Comparison of ENCODE assay signal across 22 cellular contexts in the genomic region with DNA sequence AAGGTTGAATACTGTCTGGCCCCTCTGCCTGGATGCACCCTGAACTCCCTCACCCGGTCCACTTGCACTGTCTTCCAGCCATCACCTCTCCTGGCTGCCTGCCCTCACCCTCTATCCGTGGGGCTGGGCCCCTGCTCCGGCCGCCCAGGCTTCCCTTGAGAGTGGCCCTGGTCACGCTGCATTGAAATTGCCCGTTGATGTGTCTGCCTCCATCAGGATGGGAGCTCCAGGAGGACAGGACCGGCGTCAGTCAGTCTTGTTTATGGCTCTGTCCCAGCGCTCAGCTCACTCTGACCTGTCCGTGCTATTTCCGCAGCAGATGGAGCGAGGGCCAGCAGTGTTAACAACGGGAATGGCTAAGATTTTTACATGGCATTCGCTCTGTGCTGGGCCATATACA. TPM values are rescaled to one million over a fixed set of nuclear protein-coding genes. Genes with fewer than 3 reads are reported as not detected.
DNase-seq lines count a peak whose midpoint lies in the region; ATAC-seq and TF ChIP-seq lines count a peak whose summit lies in the region.
"Had no signal": no experiment of that assay in that cellular context is flagged by ENCODE, and none has a peak within 500 bp of the region (broad histone marks: within the 10 kb centered on the region; RNA-seq: fewer than 3 reads in every experiment).

No MANE protein-coding gene starts in this region.

- no peaks in the 10 kb centered on the region for H3K36me3 Mint-ChIP-seq in natural killer cell treated with Interleukin-12 subunit alpha and Interleukin-12 subunit beta and Interleukin-15 and Interleukin-18, amount 100 ng/mL, for 72 hours
- H3K36me3 Mint-ChIP-seq in type B pancreatic cell = no peaks in the 10 kb centered on the region
- no peaks in the 10 kb centered on the region for H3K36me3 Mint-ChIP-seq in activated T-helper 17 cell treated with anti-CD3 and anti-CD28 coated beads, Interleukin-2, amount 50 U/mL, for 72 hours (ENCODE audit: low read depth)
- H3K36me3 Mint-ChIP-seq: stimulated activated memory B cell treated with anti-CD40 and anti-IgM and Interleukin-4, amounts not matched to agents 10 μg/mL and 1 μg/mL and 100 μg/mL, for 72 hours had no signal

- H3K27ac ChIP-seq in right cardiac atrium (ENCODE audit: low read length) (no peak overlapping the region), left ventricle myocardium inferior (replicated peaks) (no peak overlapping the region)
- H3K27ac ChIP-seq: brain microvascular endothelial cell, Peyer's patch, transverse colon had no signal

- H3K36me3 ChIP-seq in left ventricle myocardium inferior = no peaks in the 10 kb centered on the region
- H3K36me3 ChIP-seq: brain microvascular endothelial cell, Peyer's patch, transverse colon had no signal

- H3K9me3 Mint-ChIP-seq in natural killer cell treated with Interleukin-12 subunit alpha and Interleukin-12 subunit beta and Interleukin-15 and Interleukin-18, amount 100 ng/mL, for 72 hours = no peaks in the 10 kb centered on the region
- H3K9me3 Mint-ChIP-seq in type B pancreatic cell = peaks cover 4% of the 10 kb centered on the region
- H3K9me3 Mint-ChIP-seq in activated T-helper 17 cell treated with anti-CD3 and anti-CD28 coated beads, Interleukin-2, amount 50 U/mL, for 72 hours = no peaks in the 10 kb centered on the region

- WGBS in right cardiac atrium = 40% methylated on average over 14 of the region's 14 CpGs

- H3K4me3 Mint-ChIP-seq in natural killer cell treated with Interleukin-12 subunit alpha and Interleukin-12 subunit beta and Interleukin-15 and Interleukin-18, amount 100 ng/mL, for 72 hours = peak overlapping the region; percentile 1
- no peak overlapping the region for H3K4me3 Mint-ChIP-seq in type B pancreatic cell
- H3K4me3 Mint-ChIP-seq in activated T-helper 17 cell treated with anti-CD3 and anti-CD28 coated beads, Interleukin-2, amount 50 U/mL, for 72 hours = no peak overlapping the region
- H3K4me3 Mint-ChIP-seq: activated CD8-positive, alpha-beta T cell treated with anti-CD3 and anti-CD28 coated beads, Interleukin-2, amount 10 ng/mL, durations not matched to agents 7 days and 5 days; B cell; stimulated activated memory B cell treated with anti-CD40 and anti-IgM and Interleukin-4, amounts not matched to agents 10 μg/mL and 1 μg/mL and 100 μg/mL, for 72 hours had no signal

- peak in 2 of 3 donors; percentile 36 to 42 for DNase-seq in right cardiac atrium
- no peak for DNase-seq in left ventricle myocardium inferior
- peak; percentile 57 for DNase-seq in cerebellum (ENCODE audit: low spot score)
- DNase-seq in natural killer cell treated with Interleukin-12 subunit alpha and Interleukin-12 subunit beta and Interleukin-15 and Interleukin-18, amount 100 ng/mL, for 72 hours (ENCODE audit: low spot score) = no peak
- no peak for DNase-seq in type B pancreatic cell (ENCODE audit: extremely low spot score, unreplicated experiment)
- no peak for DNase-seq in AML-193 (lab: John Stamatoyannopoulos, UW)
- DNase-seq in NCI-H1092 treated with DMSO at 0.1 percent for 48 hours (lab: John Stamatoyannopoulos, UW) = no peak
- DNase-seq: activated CD8-positive, alpha-beta T cell treated with anti-CD3 and anti-CD28 coated beads, Interleukin-2, amount 10 ng/mL, durations not matched to agents 7 days and 5 days; activated naive CD4-positive, alpha-beta T cell treated with anti-CD3 and anti-CD28 coated beads, Interleukin-2, amount 50 U/mL, for 16 hours; brain microvascular endothelial cell; CD8-positive, alpha-beta memory T cell; NCI-H146; NCI-H345; NCI-H748 treated with DMSO at 0.1 percent for 48 hours; Peyer's patch; SHP77 treated with DMSO at 0.1 percent for 48 hours; stimulated activated CD4-positive, alpha-beta T cell treated with anti-CD3 and anti-CD28 coated beads, Interleukin-15, amount 100 ng/mL, for 24 hours; transverse colon had no signal

- no peak overlapping the region for H3K4me3 ChIP-seq in right cardiac atrium (ENCODE audit: low read length)
- no peak overlapping the region for H3K4me3 ChIP-seq in left ventricle myocardium inferior
- H3K4me3 ChIP-seq: Peyer's patch, transverse colon had no signal

- peaks cover 14 to 17% of the 10 kb centered on the region in 2 donors for H3K4me1 Mint-ChIP-seq in natural killer cell treated with Interleukin-12 subunit alpha and Interleukin-12 subunit beta and Interleukin-15 and Interleukin-18, amount 100 ng/mL, for 72 hours (ENCODE audit: low read depth in 2 of 2)
- H3K4me1 Mint-ChIP-seq in type B pancreatic cell (ENCODE audit: unreplicated experiment) = peaks cover 50% of the 10 kb centered on the region
- no peaks in the 10 kb centered on the region for H3K4me1 Mint-ChIP-seq in activated T-helper 17 cell treated with anti-CD3 and anti-CD28 coated beads, Interleukin-2, amount 50 U/mL, for 72 hours
- H3K4me1 Mint-ChIP-seq: B cell; stimulated activated memory B cell treated with anti-CD40 and anti-IgM and Interleukin-4, amounts not matched to agents 10 μg/mL and 1 μg/mL and 100 μg/mL, for 72 hours had no signal

- H3K9me3 ChIP-seq in right cardiac atrium (ENCODE audit: control insufficient read depth, low read length) = no peaks in the 10 kb centered on the region
- H3K9me3 ChIP-seq in left ventricle myocardium inferior (replicated peaks) = peaks cover 7% of the 10 kb centered on the region
- H3K9me3 ChIP-seq: Peyer's patch, transverse colon had no signal

- intact Hi-C loops in right cardiac atrium (cut with DNase I) (no loop called here), left ventricle myocardium inferior (cut with micrococcal nuclease) (no loop called here)

- TF ChIP-seq CTCF in left ventricle myocardium inferior (IDR thresholded peaks at IDR 0.05; ENCODE audit: borderline replicate concordance) (no peak), type B pancreatic cell (conservative IDR thresholded peaks at IDR 0.05) (no peak)

- no peak overlapping the region for H3K27ac Mint-ChIP-seq in natural killer cell treated with Interleukin-12 subunit alpha and Interleukin-12 subunit beta and Interleukin-15 and Interleukin-18, amount 100 ng/mL, for 72 hours
- H3K27ac Mint-ChIP-seq in type B pancreatic cell = peak overlapping the region; percentile 12
- H3K27ac Mint-ChIP-seq in activated T-helper 17 cell treated with anti-CD3 and anti-CD28 coated beads, Interleukin-2, amount 50 U/mL, for 72 hours = no peak overlapping the region
- H3K27ac Mint-ChIP-seq: activated CD8-positive, alpha-beta T cell treated with anti-CD3 and anti-CD28 coated beads, Interleukin-2, amount 10 ng/mL, durations not matched to agents 7 days and 5 days; B cell; stimulated activated memory B cell treated with anti-CD40 and anti-IgM and Interleukin-4, amounts not matched to agents 10 μg/mL and 1 μg/mL and 100 μg/mL, for 72 hours had no signal

- no peak for ATAC-seq in right cardiac atrium
- no peak for ATAC-seq in natural killer cell treated with Interleukin-12 subunit alpha and Interleukin-12 subunit beta and Interleukin-15 and Interleukin-18, amount 100 ng/mL, for 72 hours
- no peak for ATAC-seq in activated T-helper 17 cell treated with anti-CD3 and anti-CD28 coated beads, Interleukin-2, amount 50 U/mL, for 72 hours (replicated peaks)
- ATAC-seq: activated CD8-positive, alpha-beta T cell treated with anti-CD3 and anti-CD28 coated beads, Interleukin-2, amount 10 ng/mL, durations not matched to agents 7 days and 5 days; stimulated activated memory B cell treated with anti-CD40 and anti-IgM and Interleukin-4, amounts not matched to agents 10 μg/mL and 1 μg/mL and 100 μg/mL, for 72 hours had no signal

- H3K4me1 ChIP-seq in right cardiac atrium (ENCODE audit: control insufficient read depth, insufficient read depth, low read length) = peaks cover 3% of the 10 kb centered on the region
- H3K4me1 ChIP-seq in left ventricle myocardium inferior = peaks cover 44% of the 10 kb centered on the region
- H3K4me1 ChIP-seq: Peyer's patch, transverse colon had no signal

- no peaks in the 10 kb centered on the region for H3K27me3 ChIP-seq in right cardiac atrium (ENCODE audit: control insufficient read depth, insufficient read depth)
- peaks cover 19% of the 10 kb centered on the region for H3K27me3 ChIP-seq in left ventricle myocardium inferior (ENCODE audit: low read depth)
- H3K27me3 ChIP-seq: Peyer's patch had no signal

- peaks cover 12 to 19% of the 10 kb centered on the region in 2 donors for H3K27me3 Mint-ChIP-seq in natural killer cell treated with Interleukin-12 subunit alpha and Interleukin-12 subunit beta and Interleukin-15 and Interleukin-18, amount 100 ng/mL, for 72 hours
- H3K27me3 Mint-ChIP-seq in type B pancreatic cell = peaks cover 22% of the 10 kb centered on the region
- H3K27me3 Mint-ChIP-seq in activated T-helper 17 cell treated with anti-CD3 and anti-CD28 coated beads, Interleukin-2, amount 50 U/mL, for 72 hours = peaks cover 18% of the 10 kb centered on the region

RNA-seq across cellular contexts. Expression of gene FOXO6, which starts 34.9 kb away (rescaled TPM):
- total RNA-seq in right cardiac atrium (1 to 10 TPM; 1.9 to 7.0 (median 5.3) TPM), left ventricle myocardium inferior (2.1 TPM), cerebellum (1.3 TPM), type B pancreatic cell (ENCODE audit: low replicate concordance) (9.9 and 21.1 TPM in 2 replicates)
- polyA plus RNA-seq in right cardiac atrium = 1.1 TPM
- not detected for total RNA-seq in natural killer cell treated with Interleukin-12 subunit alpha and Interleukin-12 subunit beta and Interleukin-15 and Interleukin-18, amount 100 ng/mL, for 72 hours
- under 1 TPM; 0.11 to 0.26 TPM for total RNA-seq in activated T-helper 17 cell treated with anti-CD3 and anti-CD28 coated beads, Interleukin-2, amount 50 U/mL, for 72 hours
- total RNA-seq: subcutaneous adipose tissue had no signal
- polyA plus RNA-seq: CD8-positive, alpha-beta memory T cell had no signal

Comparison
In these comparisons a context has a peak if more than half of its experiments do, and no peak if none do; other contexts are left out.
1. DNase-seq: peak in right cardiac atrium (2 of 3) and cerebellum (single experiment); none in left ventricle myocardium inferior (single experiment), natural killer cell treated with Interleukin-12 subunit alpha and Interleukin-12 subunit beta and Interleukin-15 and Interleukin-18, amount 100 ng/mL, for 72 hours (single experiment), type B pancreatic cell (single experiment), AML-193 (0 of 2) and NCI-H1092 treated with DMSO at 0.1 percent for 48 hours (single experiment).